1 cellular context compared by ENCODE assay signal in the genomic region with DNA sequence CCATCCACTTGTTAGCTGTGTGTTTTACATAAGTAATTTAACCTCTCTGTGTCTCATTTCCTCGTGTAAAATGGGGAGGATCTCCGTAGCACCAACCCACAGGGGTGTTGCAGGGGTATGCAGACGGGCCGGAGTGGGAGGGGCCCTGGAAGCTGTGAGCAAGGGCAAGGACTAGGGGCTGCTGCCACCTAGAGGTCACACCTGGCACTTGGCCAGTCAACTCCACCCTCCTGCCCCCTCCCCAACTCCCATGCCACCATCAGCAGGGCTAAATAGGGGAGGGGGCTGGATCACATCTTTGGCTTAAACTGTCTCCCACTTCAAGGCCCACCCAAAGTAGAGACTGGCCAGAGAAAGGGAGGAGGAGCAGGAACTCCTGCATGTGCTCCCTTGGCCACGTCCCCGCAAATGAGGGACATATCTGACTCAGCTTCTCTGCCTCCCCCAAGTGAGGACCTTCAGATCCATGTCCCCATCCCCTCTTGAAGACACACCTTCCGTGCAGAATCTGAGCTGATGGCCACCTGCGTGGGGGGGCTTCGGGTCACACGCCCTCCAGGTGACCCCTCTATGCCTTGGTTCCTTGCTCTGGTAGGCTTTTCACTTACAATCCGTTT.
TF ChIP-seq lines count a peak whose summit lies in the region.

No MANE protein-coding gene starts in this region.

TF ChIP-seq in A549, 52 proteins besides CTCF, POLR2A, EP300 and RAD21 (continued from another document):
- TF ChIP-seq, protein P1, sequence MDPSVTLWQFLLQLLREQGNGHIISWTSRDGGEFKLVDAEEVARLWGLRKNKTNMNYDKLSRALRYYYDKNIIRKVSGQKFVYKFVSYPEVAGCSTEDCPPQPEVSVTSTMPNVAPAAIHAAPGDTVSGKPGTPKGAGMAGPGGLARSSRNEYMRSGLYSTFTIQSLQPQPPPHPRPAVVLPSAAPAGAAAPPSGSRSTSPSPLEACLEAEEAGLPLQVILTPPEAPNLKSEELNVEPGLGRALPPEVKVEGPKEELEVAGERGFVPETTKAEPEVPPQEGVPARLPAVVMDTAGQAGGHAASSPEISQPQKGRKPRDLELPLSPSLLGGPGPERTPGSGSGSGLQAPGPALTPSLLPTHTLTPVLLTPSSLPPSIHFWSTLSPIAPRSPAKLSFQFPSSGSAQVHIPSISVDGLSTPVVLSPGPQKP (IDR thresholded peaks at IDR 0.05; ENCODE audit: low read depth, low read length) = no peak
- no peak for TF ChIP-seq PHF8 (IDR thresholded peaks at IDR 0.05; ENCODE audit: borderline replicate concordance, low read depth)
- TF ChIP-seq ZFP36 (IDR thresholded peaks at IDR 0.05; ENCODE audit: borderline replicate concordance, partially characterized antibody) = no peak
